8 cellular contexts compared by ENCODE assay signal in the genomic region with DNA sequence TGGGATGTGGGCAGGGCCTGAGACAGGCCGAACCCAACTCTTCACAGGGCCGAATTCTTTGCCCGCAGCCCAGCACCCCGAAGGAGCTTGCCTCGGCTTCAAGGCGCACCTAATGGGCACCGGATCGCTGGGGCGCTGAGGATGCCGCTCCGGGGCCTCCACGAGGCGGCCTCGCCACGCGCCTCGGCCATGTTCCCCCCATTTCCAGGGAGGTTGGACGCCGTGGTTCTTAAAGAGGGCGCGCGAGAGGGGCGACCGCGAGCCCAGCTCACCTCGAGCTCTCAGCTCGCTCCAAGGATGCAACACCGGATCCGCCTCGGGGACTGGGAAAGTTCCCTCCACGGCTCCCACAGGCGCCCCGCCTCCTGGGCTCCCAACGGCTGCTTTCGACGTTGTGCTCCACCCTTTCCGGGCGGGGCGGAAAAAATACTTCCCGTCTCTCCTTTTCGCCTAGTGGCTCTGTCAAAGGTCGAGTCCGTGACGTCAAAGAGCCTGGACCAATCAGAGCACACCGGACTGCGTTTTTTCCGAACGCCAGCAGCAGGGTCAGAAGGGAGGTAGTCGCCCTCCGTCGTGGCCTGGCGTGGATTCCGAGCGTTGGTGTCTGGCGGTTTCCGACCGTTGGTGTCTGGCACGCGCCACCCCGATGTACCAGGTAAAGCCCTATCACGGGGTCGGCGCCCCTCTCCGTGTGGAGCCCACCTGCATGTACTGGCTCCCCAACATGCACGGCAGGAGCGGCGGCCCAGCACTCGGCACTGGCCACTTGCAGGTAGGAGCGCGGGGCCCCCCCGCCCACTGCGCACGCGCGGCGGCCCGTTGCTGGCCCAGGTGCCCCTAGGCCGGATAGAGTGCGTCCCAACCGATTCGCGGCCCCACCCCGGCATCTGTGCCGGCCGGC. TPM values are rescaled to one million over a fixed set of nuclear protein-coding genes. Genes with fewer than 3 reads are reported as not detected.
DNase-seq lines count a peak whose midpoint lies in the region; ATAC-seq, FAIRE-seq and TF ChIP-seq lines count a peak whose summit lies in the region.
"Not testable (repeated sequence)": the region's sequence is repeated elsewhere in the genome, so short reads cannot be mapped to it uniquely, and the experiment has no call there.

No MANE protein-coding gene starts in this region.

- not testable (repeated sequence) for H3K27me3 ChIP-seq in HUES48 (ENCODE audit: control insufficient read depth, insufficient read depth, low read length); NT2/D1 (ENCODE audit: insufficient read depth, insufficient read length)

- not testable (repeated sequence) for H3K36me3 Mint-ChIP-seq in mesothelial cell of epicardium

- not testable (repeated sequence) for H3K4me1 Mint-ChIP-seq in mesothelial cell of epicardium

- TF ChIP-seq CTCF in mesothelial cell of epicardium (IDR thresholded peaks at IDR 0.05; ENCODE audit: unreplicated experiment), result not testable (repeated sequence)

- DNase-seq in Caki2 (ENCODE audit: low read depth) (peak; percentile 98), NT2/D1 (ENCODE audit: low read depth, low spot score) (peak; percentile 69), mesothelial cell of epicardium (ENCODE audit: low spot score in 2 of 2, unreplicated experiment in 2 of 2) (peak; percentile 76 to 90)
- peak; percentile 70 for DNase-seq in activated CD8-positive, alpha-beta memory T cell treated with anti-CD3 and anti-CD28 coated beads, Interleukin-2, amount 50 U/mL, for 24 hours (ENCODE audit: extremely low read depth)
- peak; percentile 73 to 76 for DNase-seq in stimulated activated CD8-positive, alpha-beta memory T cell treated with anti-CD3 and anti-CD28 coated beads, Interleukin-15, amount 100 ng/mL, for 4 hours (ENCODE audit: low read depth in 2 of 2)

- peak overlapping the region; percentile 99 for H3K27ac Mint-ChIP-seq in mesothelial cell of epicardium

- ATAC-seq in GM21390 (IDR thresholded peaks at IDR 0.05; ENCODE audit: unreplicated experiment), result peak; percentile 94

- H3K27ac ChIP-seq in HUES48 (ENCODE audit: low read depth, low read length), result peak overlapping the region; percentile 92

- in situ Hi-C loops in Caki2 (cut with HindIII; ENCODE audit: low pct_unique_long_range_greater_than_20kb, low sequenced_read_pairs), result not testable (repeated sequence)

- not testable (repeated sequence) for H3K9me3 Mint-ChIP-seq in mesothelial cell of epicardium

- not testable (repeated sequence) for H3K27me3 Mint-ChIP-seq in mesothelial cell of epicardium (ENCODE audit: low read depth)

- peak overlapping the region; percentile 97 for H3K4me3 ChIP-seq in HUES48 (ENCODE audit: low read depth, low read length)
- H3K4me3 ChIP-seq in NT2/D1 (ENCODE audit: insufficient read length, low read depth), result peak overlapping the region; percentile 78

- FAIRE-seq in endometrium (lab: Jason Lieb, UNC), result peak; percentile 99

- H3K36me3 ChIP-seq in HUES48 (ENCODE audit: control insufficient read depth, insufficient read depth, low read length), result peaks cover 13% of the 10 kb centered on the region
- not testable (repeated sequence) for H3K36me3 ChIP-seq in NT2/D1 (ENCODE audit: insufficient read depth, insufficient read length, low read length)

- H3K4me3 Mint-ChIP-seq in mesothelial cell of epicardium, result peak overlapping the region; percentile 92

- H3K4me1 ChIP-seq in HUES48 (ENCODE audit: control insufficient read depth, insufficient read depth, low read length); NT2/D1 (ENCODE audit: insufficient read depth, insufficient read length): not testable (repeated sequence)

- H3K9me3 ChIP-seq in HUES48 (ENCODE audit: control insufficient read depth, insufficient read depth, low read length); NT2/D1 (ENCODE audit: insufficient read depth, low read length): not testable (repeated sequence)

- peak overlapping the region; percentile 89 for H3K9ac ChIP-seq in HUES48 (ENCODE audit: low read depth, low read length)
- H3K9ac ChIP-seq in NT2/D1 (ENCODE audit: insufficient read length, low read depth), result peak overlapping the region; percentile 77

RNA-seq across cellular contexts. Expression of gene PILRB, which starts 22.1 kb away (rescaled TPM):
- total RNA-seq in Caki2 (2014; rRNA removed; shearing (Covaris generic); ENCODE audit: low replicate concordance), result 15.0 and 44.8 TPM in 2 replicates
- total RNA-seq in mesothelial cell of epicardium, result 52.8 to 56.3 TPM (median 54.5 TPM) in 3 replicates

RNA-seq across cellular contexts. Expression of gene SPDYE3, which starts 28.3 kb away (rescaled TPM):
- not detected in 2 replicates for total RNA-seq in Caki2 (2014; rRNA removed; shearing (Covaris generic); ENCODE audit: low replicate concordance)
- not detected in 3 replicates for total RNA-seq in mesothelial cell of epicardium

RNA-seq across cellular contexts. Expression of gene PILRA, which starts 37.5 kb away (rescaled TPM):
- 0.41 and 0.91 TPM in 2 replicates for total RNA-seq in Caki2 (2014; rRNA removed; shearing (Covaris generic); ENCODE audit: low replicate concordance)
- 6.1 to 7.3 TPM (median 6.7 TPM) in 3 replicates for total RNA-seq in mesothelial cell of epicardium

Comparison
In these comparisons a context has a peak if more than half of its experiments do, and no peak if none do; other contexts are left out.
1. Peak in every context shown above with its lines: DNase-seq, ATAC-seq, H3K4me3 ChIP-seq and H3K27ac ChIP-seq.